ENCODE assay signal across 8 cellular contexts in the genomic region with DNA sequence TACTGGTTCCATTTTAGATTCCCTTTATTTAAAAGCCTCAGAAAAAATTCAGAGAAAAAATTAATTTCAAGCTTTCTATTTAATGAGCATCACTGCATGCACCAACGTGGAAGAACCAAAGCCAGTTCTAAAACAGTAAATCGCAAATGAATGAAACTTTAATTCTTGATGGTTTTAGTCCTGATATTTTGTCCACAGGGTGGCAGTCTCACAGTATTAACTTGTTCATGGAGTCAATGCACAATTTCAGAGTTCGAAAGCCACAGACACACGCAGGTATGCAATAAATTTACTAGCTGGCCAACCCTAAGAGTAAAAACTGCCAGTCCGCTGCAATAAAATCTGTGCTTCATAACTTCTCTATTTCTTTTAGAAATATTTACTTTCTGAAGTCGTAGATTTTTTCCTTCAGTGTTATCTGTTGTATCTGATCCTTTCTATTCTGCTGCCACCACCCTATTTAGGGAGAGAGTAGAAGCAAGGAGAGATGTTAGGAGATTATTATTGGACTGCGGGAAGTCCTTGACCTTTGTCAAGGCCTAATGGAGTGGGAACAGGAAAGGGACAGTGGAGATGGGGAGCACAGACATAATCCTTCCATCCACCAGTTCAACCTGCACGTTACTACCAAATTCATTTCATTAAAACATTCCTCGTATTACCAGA. TPM values are rescaled to one million over a fixed set of nuclear protein-coding genes. Genes with fewer than 3 reads are reported as not detected.
DNase-seq lines count a peak whose midpoint lies in the region; ATAC-seq and TF ChIP-seq lines count a peak whose summit lies in the region.

No MANE protein-coding gene starts in this region.

- intact Hi-C loops in transverse colon (cut with DNase I; ENCODE audit: low total_unique reads): loop anchor here (10.0 kb wide), 1 partner anchor 130 kb away; no protein-coding TSS in a partner anchor

- DNase-seq in NCI-H345 (lab: John Stamatoyannopoulos, UW) (peak; percentile 12), NCI-H345 treated with DMSO at 0.1 percent for 48 hours (lab: John Stamatoyannopoulos, UW; ENCODE audit: unreplicated experiment) (no peak), SK-N-DZ (ENCODE audit: low spot score) (peak; percentile 38), choroid plexus epithelial cell (ENCODE audit: low read depth) (peak; percentile 78), lung microvascular endothelial cell (ENCODE audit: low read depth in 2 of 2) (peak; percentile 65 to 79), transverse colon (peak; percentile 42)

- in situ Hi-C loops in transverse colon (cut with MboI; ENCODE audit: low pct_ligation_motif_present in 1 of 4, low pct_unique_long_range_greater_than_20kb in 1 of 4, low sequenced_read_pairs in 3 of 4): loop anchor here in 1 of 4 donors (25.0 kb wide), 1 partner anchor 267 kb away; a partner anchor contains a TSS

- TF ChIP-seq CTCF in choroid plexus epithelial cell (conservative IDR thresholded peaks at IDR 0.05; ENCODE audit: low read depth, low read length): peak; percentile 61
- TF ChIP-seq CTCF in transverse colon (IDR thresholded peaks at IDR 0.05): peak; percentile 53 to 78 (median 56)

- peak overlapping the region; percentile 65 to 81 (median 77) for H3K27ac ChIP-seq in transverse colon

- TF ChIP-seq EP300 in transverse colon (IDR thresholded peaks at IDR 0.05; ENCODE audit: low read depth): no peak

- no peaks in the 10 kb centered on the region for H3K36me3 ChIP-seq in transverse colon

- no peak overlapping the region for H3K4me3 ChIP-seq in choroid plexus epithelial cell (ENCODE audit: low read depth, low read length)
- no peak overlapping the region for H3K4me3 ChIP-seq in transverse colon

- ATAC-seq in HG02852 (IDR thresholded peaks at IDR 0.05; ENCODE audit: unreplicated experiment): peak; percentile 42
- ATAC-seq in HG03095 (IDR thresholded peaks at IDR 0.05; ENCODE audit: unreplicated experiment): no peak

- H3K9me3 ChIP-seq in transverse colon: no peaks in the 10 kb centered on the region

- no peak for TF ChIP-seq POLR2A in transverse colon (IDR thresholded peaks at IDR 0.05)

- H3K27me3 ChIP-seq in transverse colon: no peaks in the 10 kb centered on the region

- 18 to 29% methylated on average over 9 of the region's 9 CpGs for WGBS in transverse colon (ENCODE audit: low coverage in 1 of 2), 2 donors

- H3K4me1 ChIP-seq in transverse colon: peaks cover 55 to 99% (median 71%) of the 10 kb centered on the region in 4 donors

RNA-seq across cellular contexts. Expression of a gene that starts 7.0 kb away (rescaled TPM):
- 8.4 and 9.4 TPM in 2 replicates for polyA plus RNA-seq in SK-N-DZ (2014; cell fraction: cytosol; rRNA removed)
- 12.1 and 13.9 TPM in 2 replicates for polyA plus RNA-seq in SK-N-DZ (2014; cell fraction: nucleus; rRNA removed)
- total RNA-seq in lung microvascular endothelial cell (5.0 and 6.9 TPM in 2 replicates), transverse colon (10 to 100 TPM in 1 of 4 donors, 1 to 10 TPM in 3; 3.4 to 10.3 (median 8.3) TPM)

RNA-seq across cellular contexts. Expression of a gene that starts 35.2 kb away (rescaled TPM):
- 2.1 and 2.9 TPM in 2 replicates for polyA plus RNA-seq in SK-N-DZ (2014; cell fraction: cytosol; rRNA removed)
- polyA plus RNA-seq in SK-N-DZ (2014; cell fraction: nucleus; rRNA removed): 1.3 and 4.8 TPM in 2 replicates
- total RNA-seq in lung microvascular endothelial cell (61.9 and 80.8 TPM in 2 replicates), transverse colon (100 to 1,000 TPM in 3 of 4 donors, 10 to 100 TPM in 1; 38.0 to 123 (median 105) TPM)
